Comparison of ENCODE assay signal across 20 cellular contexts in genomic region chr17:72771734-72772133, GRCh38.
"Had no signal": no experiment of that assay in that cellular context is flagged by ENCODE, and none has a peak within 500 bp of the region (broad histone marks: within the 10 kb centered on the region; RNA-seq: fewer than 3 reads in every experiment).

No MANE protein-coding gene starts in this region.

- H3K9ac ChIP-seq: parathyroid adenoma had no signal

- H3K4me3 ChIP-seq: body of pancreas, sigmoid colon, spleen, thoracic aorta, upper lobe of left lung had no signal

- H3K27ac Mint-ChIP-seq: activated CD4-positive, alpha-beta T cell treated with anti-CD3 and anti-CD28 coated beads, Interleukin-2, amount 10 ng/mL, durations not matched to agents 7 days and 5 days; activated CD8-positive, alpha-beta T cell treated with anti-CD3 and anti-CD28 coated beads, Interleukin-2, amount 10 ng/mL, durations not matched to agents 7 days and 5 days; activated naive CD8-positive, alpha-beta T cell treated with anti-CD3 and anti-CD28 coated beads, Interleukin-2, amount 10 ng/mL, durations not matched to agents 7 days and 5 days; activated T-cell treated with anti-CD3 and anti-CD28 coated beads, Interleukin-2, amount 50 U/mL, for 24 hours; activated T-helper 2 cell treated with anti-CD3 and anti-CD28 coated beads, Interferon-gamma antibody, Interleukin-2, Interleukin-4, amounts not matched to agents 10 μg/mL and 5 μg/mL and 100 μg/mL, durations not matched to agents 14 hours and 24 hours and 36 hours; effector memory CD8-positive, alpha-beta T cell; memory B cell; naive thymus-derived CD4-positive, alpha-beta T cell; stimulated activated memory B cell treated with anti-CD40 and anti-IgM and Interleukin-4, amounts not matched to agents 10 μg/mL and 1 μg/mL and 100 μg/mL, for 72 hours had no signal

- H3K27ac ChIP-seq: body of pancreas, parathyroid adenoma, sigmoid colon, spleen, thoracic aorta, upper lobe of left lung had no signal

- H3K4me1 Mint-ChIP-seq: activated CD4-positive, alpha-beta T cell treated with anti-CD3 and anti-CD28 coated beads, Interleukin-2, amount 10 ng/mL, durations not matched to agents 7 days and 5 days; activated naive CD8-positive, alpha-beta T cell treated with anti-CD3 and anti-CD28 coated beads, Interleukin-2, amount 10 ng/mL, durations not matched to agents 7 days and 5 days; naive thymus-derived CD4-positive, alpha-beta T cell; stimulated activated memory B cell treated with anti-CD40 and anti-IgM and Interleukin-4, amounts not matched to agents 10 μg/mL and 1 μg/mL and 100 μg/mL, for 72 hours had no signal

- H3K27me3 Mint-ChIP-seq: activated CD4-positive, alpha-beta T cell treated with anti-CD3 and anti-CD28 coated beads, Interleukin-2, amount 10 ng/mL, durations not matched to agents 7 days and 5 days; activated naive CD8-positive, alpha-beta T cell treated with anti-CD3 and anti-CD28 coated beads, Interleukin-2, amount 10 ng/mL, durations not matched to agents 7 days and 5 days; activated T-cell treated with anti-CD3 and anti-CD28 coated beads, Interleukin-2, amount 50 U/mL, for 24 hours; effector memory CD8-positive, alpha-beta T cell; memory B cell; naive thymus-derived CD4-positive, alpha-beta T cell; stimulated activated memory B cell treated with anti-CD40 and anti-IgM and Interleukin-4, amounts not matched to agents 10 μg/mL and 1 μg/mL and 100 μg/mL, for 72 hours had no signal

- DNase-seq: activated CD4-positive, alpha-beta T cell treated with anti-CD3 and anti-CD28 coated beads, Interleukin-2, amount 10 ng/mL, durations not matched to agents 7 days and 5 days; activated CD8-positive, alpha-beta T cell treated with anti-CD3 and anti-CD28 coated beads, Interleukin-2, amount 10 ng/mL, durations not matched to agents 7 days and 5 days; activated naive CD4-positive, alpha-beta T cell treated with Interleukin-2 at 50 U/mL for 16 hours; activated naive CD8-positive, alpha-beta T cell treated with anti-CD3 and anti-CD28 coated beads, Interleukin-2, amount 10 ng/mL, durations not matched to agents 7 days and 5 days; activated T-cell treated with anti-CD3 and anti-CD28 coated beads, Interleukin-2, amount 50 U/mL, for 24 hours; body of pancreas; effector memory CD8-positive, alpha-beta T cell; foreskin fibroblast; hippocampal formation; kidney; naive thymus-derived CD4-positive, alpha-beta T cell; sigmoid colon; spleen; stimulated activated CD4-positive, alpha-beta T cell treated with anti-CD3 and anti-CD28 coated beads, Interleukin-4, amount 100 ng/mL, for 4 hours; upper lobe of left lung had no signal

- H3K9me3 ChIP-seq: body of pancreas, thoracic aorta, upper lobe of left lung had no signal

- H3K27me3 ChIP-seq: body of pancreas, sigmoid colon, spleen, upper lobe of left lung had no signal

- H3K9me3 Mint-ChIP-seq: activated T-cell treated with anti-CD3 and anti-CD28 coated beads, Interleukin-2, amount 50 U/mL, for 24 hours; effector memory CD8-positive, alpha-beta T cell; stimulated activated memory B cell treated with anti-CD40 and anti-IgM and Interleukin-4, amounts not matched to agents 10 μg/mL and 1 μg/mL and 100 μg/mL, for 72 hours had no signal

- H3K4me1 ChIP-seq: body of pancreas, parathyroid adenoma, spleen, upper lobe of left lung had no signal

- H3K4me3 Mint-ChIP-seq: activated CD4-positive, alpha-beta T cell treated with anti-CD3 and anti-CD28 coated beads, Interleukin-2, amount 10 ng/mL, durations not matched to agents 7 days and 5 days; activated CD8-positive, alpha-beta T cell treated with anti-CD3 and anti-CD28 coated beads, Interleukin-2, amount 10 ng/mL, durations not matched to agents 7 days and 5 days; activated naive CD8-positive, alpha-beta T cell treated with anti-CD3 and anti-CD28 coated beads, Interleukin-2, amount 10 ng/mL, durations not matched to agents 7 days and 5 days; activated T-cell treated with anti-CD3 and anti-CD28 coated beads, Interleukin-2, amount 50 U/mL, for 24 hours; effector memory CD8-positive, alpha-beta T cell; memory B cell; naive thymus-derived CD4-positive, alpha-beta T cell; stimulated activated memory B cell treated with anti-CD40 and anti-IgM and Interleukin-4, amounts not matched to agents 10 μg/mL and 1 μg/mL and 100 μg/mL, for 72 hours had no signal
